In genomic region chr6:16622193-16622592, GRCh38 we compare ENCODE assay signal across 20 cellular contexts.
DNase-seq lines count a peak whose midpoint lies in the region; ATAC-seq and TF ChIP-seq lines count a peak whose summit lies in the region.
"Had no signal": no experiment of that assay in that cellular context is flagged by ENCODE, and none has a peak within 500 bp of the region (broad histone marks: within the 10 kb centered on the region; RNA-seq: fewer than 3 reads in every experiment).

No MANE protein-coding gene starts in this region.

- no peak overlapping the region for H3K4me3 Mint-ChIP-seq in central memory CD8-positive, alpha-beta T cell
- no peak overlapping the region for H3K4me3 Mint-ChIP-seq in stimulated activated memory B cell treated with anti-CD40 and anti-IgM and Interleukin-4, amounts not matched to agents 10 μg/mL and 1 μg/mL and 100 μg/mL, for 72 hours
- H3K4me3 Mint-ChIP-seq: GM23338 had no signal

- H3K4ac ChIP-seq in IMR-90 (ENCODE audit: low read depth, low read length), result 0 out of 2 replicates have a peak overlapping the region, but pooled peaks have one; percentile 11

- H3K27me3 Mint-ChIP-seq in central memory CD8-positive, alpha-beta T cell, result no peaks in the 10 kb centered on the region
- no peaks in the 10 kb centered on the region for H3K27me3 Mint-ChIP-seq in stimulated activated memory B cell treated with anti-CD40 and anti-IgM and Interleukin-4, amounts not matched to agents 10 μg/mL and 1 μg/mL and 100 μg/mL, for 72 hours

- BruUV-seq in IMR-90 (replicated peaks; lab: Mats Ljungman, UMichigan), result no TSS peak

- no peak overlapping the region for H2AK9ac ChIP-seq in IMR-90 (replicated peaks; ENCODE audit: low read depth, low read length, poor library complexity)

- H3K9ac ChIP-seq in IMR-90 (ENCODE audit: low read depth, low read length), result no peak overlapping the region
- H3K9ac ChIP-seq: BLaER1 treated with 17β-estradiol and CSF1 and Interleukin-3, amounts not matched to agents 10 nM and 100 nM had no signal

- peak; percentile 49 to 55 for ATAC-seq in activated CD4-positive, CD25-positive, alpha-beta regulatory T cell treated with anti-CD3 and anti-CD28 coated beads, Interleukin-2, amount 50 U/mL, for 24 hours
- ATAC-seq in IMR-90 (ENCODE audit: low read depth), result no peak
- peak; percentile 38 for ATAC-seq in central memory CD8-positive, alpha-beta T cell (replicated peaks; ENCODE audit: extremely low read depth, poor library complexity, severe bottlenecking)
- ATAC-seq in stimulated activated memory B cell treated with anti-CD40 and anti-IgM and Interleukin-4, amounts not matched to agents 10 μg/mL and 1 μg/mL and 100 μg/mL, for 72 hours, result no peak
- ATAC-seq: GM23338, K562 had no signal

- H3K4me3 ChIP-seq in IMR-90 (ENCODE audit: insufficient read depth, low read depth, low read length), result no peak overlapping the region
- no peak overlapping the region for H3K4me3 ChIP-seq in adrenal gland
- H3K4me3 ChIP-seq: BLaER1 treated with 17β-estradiol and CSF1 and Interleukin-3, amounts not matched to agents 10 nM and 100 nM; GM23338; K562; SJSA1 had no signal

- CTCF ChIA-PET in IMR-90 (lab: Yijun Ruan, JAX), result interaction anchor here (0.6 to 0.9 kb wide), 2 partner anchors 15 to 24 kb away, joined by 4 to 5 read pairs; no protein-coding TSS in a partner anchor

- dilution Hi-C loops in IMR-90 (cut with HindIII; ENCODE audit: low sequenced_read_pairs, unreplicated experiment), result no loop called here

- POLR2A ChIA-PET in IMR-90 (lab: Charles Lee; ENCODE audit: unreplicated experiment), result interaction anchor here (0.6 kb wide), 1 partner anchor 137 kb away, joined by 8 read pairs; no protein-coding TSS in a partner anchor

- no peak overlapping the region for H2AFZ ChIP-seq in IMR-90 (replicated peaks; ENCODE audit: low read length, poor library complexity)
- H2AFZ ChIP-seq: GM23338 had no signal

- TF ChIP-seq CTCF in IMR-90 (conservative IDR thresholded peaks at IDR 0.05; ENCODE audit: low read depth, low read length) (no peak), adrenal gland (IDR thresholded peaks at IDR 0.05) (no peak)

- H3K9me3 Mint-ChIP-seq in central memory CD8-positive, alpha-beta T cell, result no peaks in the 10 kb centered on the region
- H3K9me3 Mint-ChIP-seq in stimulated activated memory B cell treated with anti-CD40 and anti-IgM and Interleukin-4, amounts not matched to agents 10 μg/mL and 1 μg/mL and 100 μg/mL, for 72 hours, result no peaks in the 10 kb centered on the region
- H3K9me3 Mint-ChIP-seq: GM23338 had no signal

- peak overlapping the region; percentile 95 for H3K27ac Mint-ChIP-seq in central memory CD8-positive, alpha-beta T cell (ENCODE audit: low read depth)
- peak overlapping the region; percentile 6 for H3K27ac Mint-ChIP-seq in stimulated activated memory B cell treated with anti-CD40 and anti-IgM and Interleukin-4, amounts not matched to agents 10 μg/mL and 1 μg/mL and 100 μg/mL, for 72 hours
- H3K27ac Mint-ChIP-seq: GM23338 had no signal

- no peaks in the 10 kb centered on the region; the same call in none of the 2 replicates for H3K4me1 ChIP-seq in IMR-90 (ENCODE audit: control insufficient read depth, insufficient read depth, low read length)
- peaks cover 5 to 7% of the 10 kb centered on the region in 2 donors for H3K4me1 ChIP-seq in adrenal gland (replicated peaks in 1 of 2)

- no peak overlapping the region for H4K8ac ChIP-seq in IMR-90 (ENCODE audit: low read depth in 2 of 2, low read length in 2 of 2)

- no peak overlapping the region for H3K4me2 ChIP-seq in IMR-90 (ENCODE audit: low read depth, low read length)
- H3K4me2 ChIP-seq: BLaER1 treated with 17β-estradiol and CSF1 and Interleukin-3, amounts not matched to agents 10 nM and 100 nM; GM23338 had no signal

- H3K36me3 Mint-ChIP-seq in central memory CD8-positive, alpha-beta T cell (ENCODE audit: insufficient read depth), result peaks cover 6% of the 10 kb centered on the region
- peaks cover 30% of the 10 kb centered on the region for H3K36me3 Mint-ChIP-seq in stimulated activated memory B cell treated with anti-CD40 and anti-IgM and Interleukin-4, amounts not matched to agents 10 μg/mL and 1 μg/mL and 100 μg/mL, for 72 hours

- 0 out of 2 replicates have a peak overlapping the region, but pooled peaks have one; percentile 14 for H2BK20ac ChIP-seq in IMR-90 (ENCODE audit: low read depth, low read length)

- 0 out of 2 replicates have a peak overlapping the region, but pooled peaks have one; percentile 16 for H3K23ac ChIP-seq in IMR-90 (ENCODE audit: low read depth, low read length)

- in situ Hi-C loops in IMR-90 (cut with MboI; ENCODE audit: low sequenced_read_pairs), result no loop called here

- H2AK5ac ChIP-seq in IMR-90 (ENCODE audit: low read depth, low read length), result no peak overlapping the region

- no peak overlapping the region; the same call in 1 of the 2 replicates for H2BK120ac ChIP-seq in IMR-90 (ENCODE audit: low read depth, low read length)

- peaks cover 8% of the 10 kb centered on the region; the same call in 1 of the 2 replicates for H3K9me1 ChIP-seq in IMR-90 (ENCODE audit: insufficient read depth, low read length)

- no peak overlapping the region for H4K5ac ChIP-seq in IMR-90 (ENCODE audit: low read depth, low read length)

- no peak overlapping the region for H2BK15ac ChIP-seq in IMR-90 (ENCODE audit: low read depth, low read length)

- 0 out of 2 replicates have a peak overlapping the region, but pooled peaks have one; percentile 72 for H3K18ac ChIP-seq in IMR-90 (ENCODE audit: low read depth, low read length)

- H3K79me1 ChIP-seq in IMR-90 (ENCODE audit: low read depth in 1 of 2, low read length in 2 of 2), result peaks cover 5 to 25% of the 10 kb centered on the region in 2 experiments

- no peak for DNase-seq in activated CD4-positive, CD25-positive, alpha-beta regulatory T cell treated with anti-CD3 and anti-CD28 coated beads, Interleukin-2, amount 50 U/mL, for 72 hours
- DNase-seq in IMR-90 (no peak), adrenal gland (no peak), NCI-H1105 treated with DMSO at 0.1 percent for 48 hours (lab: John Stamatoyannopoulos, UW) (no peak), NCI-H2081 (lab: John Stamatoyannopoulos, UW) (no peak)
- DNase-seq in central memory CD8-positive, alpha-beta T cell (ENCODE audit: low spot score in 2 of 2), result no peak
- DNase-seq: DMS53, NCI-H146, NCI-H2107, NCI-H345, NCI-H526 treated with DMSO at 0.1 percent for 48 hours had no signal

- H3K9me3 ChIP-seq in IMR-90 (ENCODE audit: control insufficient read depth, insufficient read depth, low read length) (no peaks in the 10 kb centered on the region), adrenal gland (replicated peaks in 1 of 3) (no peaks in the 10 kb centered on the region)
- H3K9me3 ChIP-seq: BLaER1 treated with 17β-estradiol and CSF1 and Interleukin-3, amounts not matched to agents 10 nM and 100 nM; SJSA1 had no signal

- no peak overlapping the region for H3K14ac ChIP-seq in IMR-90 (replicated peaks; ENCODE audit: low read depth, low read length)

- no peak overlapping the region for H3K56ac ChIP-seq in IMR-90 (ENCODE audit: extremely low read depth, insufficient read depth, low read length)

- WGBS in IMR-90 (ENCODE audit: extremely low coverage in 2 of 2, insufficient read length in 1 of 2), 2 experiments, result no CpG with 5 or more reads among the region's 5 CpGs
- 89 to 93% (median 91%) methylated on average over 5 of the region's 5 CpGs for WGBS in adrenal gland, 4 donors

- intact Hi-C loops in IMR-90 (cut with micrococcal nuclease), result no loop called here
- intact Hi-C loops in adrenal gland (cut with DNase I), result no loop called here

- H4K91ac ChIP-seq in IMR-90 (ENCODE audit: insufficient read depth, low read depth, low read length), result no peak overlapping the region

- no peaks in the 10 kb centered on the region for H3K27me3 ChIP-seq in IMR-90 (ENCODE audit: control insufficient read depth, insufficient read depth, low read length)
- H3K27me3 ChIP-seq in adrenal gland, result no peaks in the 10 kb centered on the region
- H3K27me3 ChIP-seq: BLaER1 treated with 17β-estradiol and CSF1 and Interleukin-3, amounts not matched to agents 10 nM and 100 nM; SJSA1 had no signal

- H4K20me1 ChIP-seq in IMR-90 (ENCODE audit: insufficient read depth, low read length), result no peaks in the 10 kb centered on the region

- H3K27ac ChIP-seq in IMR-90 (ENCODE audit: insufficient read depth, low read length), result no peak overlapping the region
- H3K27ac ChIP-seq in adrenal gland, result no peak overlapping the region
- H3K27ac ChIP-seq: 22Rv1; BLaER1 treated with 17β-estradiol and CSF1 and Interleukin-3, amounts not matched to agents 10 nM and 100 nM; HL-60; RWPE1; SJSA1 had no signal

- no peak for TF ChIP-seq RAD21 in IMR-90 (IDR thresholded peaks at IDR 0.05; ENCODE audit: low read length)

- peaks cover 52% of the 10 kb centered on the region for H3K4me1 Mint-ChIP-seq in central memory CD8-positive, alpha-beta T cell
- peaks cover 25% of the 10 kb centered on the region for H3K4me1 Mint-ChIP-seq in stimulated activated memory B cell treated with anti-CD40 and anti-IgM and Interleukin-4, amounts not matched to agents 10 μg/mL and 1 μg/mL and 100 μg/mL, for 72 hours
- H3K4me1 Mint-ChIP-seq: GM23338 had no signal

- TF ChIP-seq POLR2A in IMR-90 (IDR thresholded peaks at IDR 0.05; ENCODE audit: low read depth, low read length) (no peak), adrenal gland (IDR thresholded peaks at IDR 0.05) (no peak)

- H2BK5ac ChIP-seq in IMR-90 (ENCODE audit: low read depth, low read length, poor library complexity, severe bottlenecking), result no peak overlapping the region

- H3K36me3 ChIP-seq in IMR-90 (ENCODE audit: control insufficient read depth, insufficient read depth, low read length) (peaks cover 3% of the 10 kb centered on the region), adrenal gland (replicated peaks in 1 of 2) (no peaks in the 10 kb centered on the region)

TF ChIP-seq in IMR-90, 13 proteins besides CTCF, POLR2A, EP300 and RAD21 (continues in another document):
- no peak for TF ChIP-seq NFE2L2 (IDR thresholded peaks at IDR 0.05; ENCODE audit: low read depth, low read length)
- TF ChIP-seq CEBPB (IDR thresholded peaks at IDR 0.05; ENCODE audit: low read depth, low read length), result no peak
- no peak for TF ChIP-seq BHLHE40 (IDR thresholded peaks at IDR 0.05; ENCODE audit: low read depth, low read length)
- TF ChIP-seq SMC3 (IDR thresholded peaks at IDR 0.05; ENCODE audit: low read depth, low read length), result no peak
- TF ChIP-seq FOS (IDR thresholded peaks at IDR 0.05; ENCODE audit: low read depth, low read length), result no peak
- no peak for TF ChIP-seq CHD1 (IDR thresholded peaks at IDR 0.05; ENCODE audit: low read depth, low read length)
- TF ChIP-seq ELK1 (IDR thresholded peaks at IDR 0.05; ENCODE audit: borderline replicate concordance, low read depth, low read length), result no peak

Comparison
In these comparisons a context has a peak if more than half of its experiments do, and no peak if none do; other contexts are left out.
1. ATAC-seq: peak in activated CD4-positive, CD25-positive, alpha-beta regulatory T cell treated with anti-CD3 and anti-CD28 coated beads, Interleukin-2, amount 50 U/mL, for 24 hours (2 of 2) and central memory CD8-positive, alpha-beta T cell (single experiment); none in IMR-90 (single experiment) and stimulated activated memory B cell treated with anti-CD40 and anti-IgM and Interleukin-4, amounts not matched to agents 10 μg/mL and 1 μg/mL and 100 μg/mL, for 72 hours (single experiment).